Comparison of ENCODE assay signal across 32 cellular contexts in the genomic region with DNA sequence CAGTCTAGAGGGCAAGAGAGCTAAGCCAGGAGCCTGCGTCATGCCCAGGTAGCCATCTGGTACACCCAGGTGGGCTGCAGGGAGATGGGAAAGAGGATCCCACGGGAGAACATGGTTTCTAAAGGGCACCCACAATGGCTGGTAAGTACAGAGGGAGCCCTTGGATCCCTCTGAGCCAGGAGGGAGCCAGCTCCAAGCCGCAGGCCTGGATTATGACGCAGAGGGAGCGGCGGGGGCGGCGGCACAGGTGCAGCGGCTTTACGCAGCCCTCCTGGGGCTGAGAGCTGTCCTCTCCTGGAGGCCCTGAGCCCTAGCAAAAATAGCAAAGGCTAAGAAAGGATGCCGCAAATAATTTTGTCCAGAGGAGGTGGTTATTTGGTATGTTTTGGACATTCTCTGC. TPM values are rescaled to one million over a fixed set of nuclear protein-coding genes. Genes with fewer than 3 reads are reported as not detected.
"Had no signal": no experiment of that assay in that cellular context is flagged by ENCODE, and none has a peak within 500 bp of the region (broad histone marks: within the 10 kb centered on the region; RNA-seq: fewer than 3 reads in every experiment).

No MANE protein-coding gene starts in this region.

- H3K9me3 ChIP-seq: adrenal gland, body of pancreas, left ventricle myocardium inferior, neutrophil, ovary, prostate gland, sigmoid colon, tibial nerve had no signal

- ATAC-seq: activated naive CD4-positive, alpha-beta T cell treated with anti-CD3 and anti-CD28 coated beads, Interleukin-2, amount 50 U/mL, for 72 hours; body of pancreas; natural killer cell treated with Interleukin-12 subunit alpha and Interleukin-12 subunit beta and Interleukin-15 and Interleukin-18, amount 100 ng/mL, for 72 hours had no signal

- H3K4me1 ChIP-seq: body of pancreas, prostate gland had no signal

- H3K27ac ChIP-seq: adrenal gland, body of pancreas, cardiac muscle cell, coronary artery, dorsolateral prefrontal cortex, left ventricle myocardium inferior, neutrophil, ovary, prostate gland, sigmoid colon, tibial nerve had no signal

- H3K4me3 ChIP-seq: adrenal gland, body of pancreas, cardiac muscle cell, coronary artery, dorsolateral prefrontal cortex, left ventricle myocardium inferior, lung, ovary, prostate gland, sigmoid colon, tibial nerve had no signal

- H3K36me3 ChIP-seq: adrenal gland, cardiac muscle cell, left ventricle myocardium inferior, neutrophil, ovary, prostate gland, sigmoid colon, tibial nerve had no signal

- H3K27me3 ChIP-seq: adrenal gland, body of pancreas, cardiac muscle cell, ovary, sigmoid colon, tibial nerve had no signal

- DNase-seq: activated CD4-positive, alpha-beta T cell treated with anti-CD3 and anti-CD28 coated beads for 4 hours; activated CD4-positive, alpha-beta T cell treated with anti-CD3 and anti-CD28 coated beads, Interleukin-2, amount 50 U/mL, for 4 hours; activated CD8-positive, alpha-beta memory T cell treated with anti-CD3 and anti-CD28 coated beads, Interleukin-2, amount 50 U/mL, for 4 hours; activated gamma-delta T cell treated with Interleukin-2 at 50 U/mL for 16 hours; activated T-cell treated with anti-CD3 and anti-CD28 coated beads, Interleukin-2, amount 50 U/mL, for 1 hour; body of pancreas; effector memory CD4-positive, alpha-beta T cell; glutamatergic neuron; left ventricle myocardium inferior; mesendoderm; ovary; sigmoid colon; stimulated activated naive CD4-positive, alpha-beta T cell had no signal

RNA-seq across cellular contexts. Expression of a gene that starts 2.8 kb away (rescaled TPM):
- total RNA-seq: activated naive CD4-positive, alpha-beta T cell treated with anti-CD3 and anti-CD28 coated beads, Interleukin-2, amount 50 U/mL, for 72 hours; activated T-helper 1 cell treated with anti-CD3 and anti-CD28 coated beads, Interleukin-12 subunit alpha, Interleukin-12 subunit beta, Interleukin-2, Interleukin-4 antibody, amounts not matched to agents 30 ng/mL and 10 ng/mL and 1 ng/mL, durations not matched to agents 14 hours and 24 hours and 36 hours; adrenal gland; aorta; body of pancreas; cerebellum; epithelial cell of proximal tubule; frontal cortex; lung; mononuclear cell; natural killer cell treated with Interleukin-12 subunit alpha and Interleukin-12 subunit beta and Interleukin-15 and Interleukin-18, amount 100 ng/mL, for 72 hours; sigmoid colon; T-helper 1 cell treated with Interleukin-12 subunit alpha and Interleukin-12 subunit beta and Interleukin-4 antibody, amounts not matched to agents 30 ng/mL and 1 ng/mL, for 36 hours; temporal lobe; ureter had no signal
